12 cellular contexts compared by ENCODE assay signal in genomic region chr2:15169326-15170038, GRCh38.
DNase-seq lines count a peak whose midpoint lies in the region; ATAC-seq and TF ChIP-seq lines count a peak whose summit lies in the region.
"Had no signal": no experiment of that assay in that cellular context is flagged by ENCODE, and none has a peak within 500 bp of the region (broad histone marks: within the 10 kb centered on the region; RNA-seq: fewer than 3 reads in every experiment).

No MANE protein-coding gene starts in this region.

- H3K4me1 Mint-ChIP-seq in Calu3 (ENCODE audit: low read depth, unreplicated experiment) (peaks cover 12% of the 10 kb centered on the region), osteocyte (ENCODE audit: unreplicated experiment) (peaks cover 26% of the 10 kb centered on the region)
- H3K4me1 Mint-ChIP-seq in activated naive CD4-positive, alpha-beta T cell treated with anti-CD3 and anti-CD28 coated beads for 36 hours (ENCODE audit: low read depth): peaks cover 13% of the 10 kb centered on the region

- no peak overlapping the region for H3K27ac Mint-ChIP-seq in Calu3 (ENCODE audit: unreplicated experiment)
- H3K27ac Mint-ChIP-seq in osteocyte (ENCODE audit: unreplicated experiment): peak overlapping the region; percentile 91
- no peak overlapping the region for H3K27ac Mint-ChIP-seq in activated naive CD4-positive, alpha-beta T cell treated with anti-CD3 and anti-CD28 coated beads for 36 hours

- no peaks in the 10 kb centered on the region for H3K9me3 ChIP-seq in RWPE2 (ENCODE audit: severe bottlenecking)
- H3K9me3 ChIP-seq: gastrocnemius medialis, Peyer's patch had no signal

- H3K27me3 ChIP-seq in RWPE2 (ENCODE audit: insufficient read depth, poor library complexity, severe bottlenecking): no peaks in the 10 kb centered on the region
- H3K27me3 ChIP-seq: gastrocnemius medialis, Peyer's patch had no signal

- H3K4me3 ChIP-seq in RWPE2 (ENCODE audit: severe bottlenecking): no peak overlapping the region
- H3K4me3 ChIP-seq: gastrocnemius medialis, K562, Peyer's patch had no signal

- H3K36me3 Mint-ChIP-seq in Calu3 (ENCODE audit: insufficient read depth, unreplicated experiment) (no peaks in the 10 kb centered on the region), osteocyte (ENCODE audit: unreplicated experiment) (peaks cover 8% of the 10 kb centered on the region)
- peaks cover 33% of the 10 kb centered on the region for H3K36me3 Mint-ChIP-seq in activated naive CD4-positive, alpha-beta T cell treated with anti-CD3 and anti-CD28 coated beads for 36 hours (ENCODE audit: low read depth)

- H3K36me3 ChIP-seq in RWPE2 (ENCODE audit: low read depth): no peaks in the 10 kb centered on the region

- H3K9me3 Mint-ChIP-seq in Calu3 (ENCODE audit: low read depth, unreplicated experiment): no peaks in the 10 kb centered on the region
- no peaks in the 10 kb centered on the region for H3K9me3 Mint-ChIP-seq in osteocyte (ENCODE audit: unreplicated experiment)
- H3K9me3 Mint-ChIP-seq in activated naive CD4-positive, alpha-beta T cell treated with anti-CD3 and anti-CD28 coated beads for 36 hours: no peaks in the 10 kb centered on the region

- H3K4me1 ChIP-seq in RWPE2 (ENCODE audit: insufficient read depth, poor library complexity, severe bottlenecking): peaks cover 15% of the 10 kb centered on the region
- H3K4me1 ChIP-seq: gastrocnemius medialis, Peyer's patch had no signal

- peak; percentile 25 for DNase-seq in Calu3
- peak; percentile 84 for DNase-seq in RWPE2 (ENCODE audit: low spot score)
- DNase-seq in fibroblast of peridontal ligament (ENCODE audit: extremely low read depth): peak; percentile 94
- DNase-seq in osteocyte (ENCODE audit: extremely low spot score, unreplicated experiment): no peak
- DNase-seq in activated naive CD4-positive, alpha-beta T cell treated with anti-CD3 and anti-CD28 coated beads for 36 hours: no peak
- DNase-seq in stimulated activated CD4-positive, alpha-beta T cell treated with anti-CD3 and anti-CD28 coated beads, Interleukin-12 subunit alpha, Interleukin-12 subunit beta, amount 100 ng/mL, for 4 hours: no peak
- DNase-seq in effector CD8-positive, alpha-beta T cell (lab: John Stamatoyannopoulos, UW): no peak
- DNase-seq: activated T-cell treated with anti-CD3 and anti-CD28 coated beads for 4 hours, gastrocnemius medialis, Peyer's patch had no signal

- CTCF ChIA-PET in Calu3 (lab: Charles Lee): no interaction called here
- CTCF ChIA-PET in activated naive CD4-positive, alpha-beta T cell treated with anti-CD3 and anti-CD28 coated beads for 36 hours (lab: Charles Lee): no interaction called here

- BruUV-seq in Calu3 (replicated peaks; lab: Mats Ljungman, UMichigan): no TSS peak

- peak overlapping the region; percentile 82 for H3K27ac ChIP-seq in RWPE2 (ENCODE audit: poor library complexity, severe bottlenecking)
- H3K27ac ChIP-seq: gastrocnemius medialis had no signal

- ATAC-seq in RWPE2 (ENCODE audit: low read depth): peak; percentile 98
- no peak for ATAC-seq in HG03460 (IDR thresholded peaks at IDR 0.05; ENCODE audit: unreplicated experiment)
- ATAC-seq: gastrocnemius medialis, K562 had no signal

- H3K4me3 Mint-ChIP-seq in Calu3 (ENCODE audit: low read depth, unreplicated experiment): no peak overlapping the region
- H3K4me3 Mint-ChIP-seq in osteocyte (ENCODE audit: unreplicated experiment): peak overlapping the region; percentile 52
- no peak overlapping the region for H3K4me3 Mint-ChIP-seq in activated naive CD4-positive, alpha-beta T cell treated with anti-CD3 and anti-CD28 coated beads for 36 hours

- TF ChIP-seq CTCF in Calu3 (IDR thresholded peaks at IDR 0.05; ENCODE audit: unreplicated experiment): no peak
- no peak for TF ChIP-seq CTCF in RWPE2 (IDR thresholded peaks at IDR 0.05; ENCODE audit: poor library complexity, severe bottlenecking)
- TF ChIP-seq CTCF in osteocyte (IDR thresholded peaks at IDR 0.05): no peak

- H3K27me3 Mint-ChIP-seq in Calu3 (ENCODE audit: unreplicated experiment) (no peaks in the 10 kb centered on the region), osteocyte (ENCODE audit: unreplicated experiment) (no peaks in the 10 kb centered on the region)
- H3K27me3 Mint-ChIP-seq in activated naive CD4-positive, alpha-beta T cell treated with anti-CD3 and anti-CD28 coated beads for 36 hours (ENCODE audit: low read depth): no peaks in the 10 kb centered on the region

- intact Hi-C loops in Calu3 (cut with micrococcal nuclease; ENCODE audit: unreplicated experiment): no loop called here
- intact Hi-C loops in activated naive CD4-positive, alpha-beta T cell treated with anti-CD3 and anti-CD28 coated beads for 36 hours (cut with micrococcal nuclease): loop anchor here (10.0 kb wide), 1 partner anchor 535 kb away; the partner anchor contains the start of gene LRATD1

Comparison
In these comparisons a context has a peak if more than half of its experiments do, and no peak if none do; other contexts are left out.
1. DNase-seq: peak in Calu3 (single experiment), RWPE2 (single experiment) and fibroblast of peridontal ligament (single experiment); none in osteocyte (single experiment), activated naive CD4-positive, alpha-beta T cell treated with anti-CD3 and anti-CD28 coated beads for 36 hours (single experiment), stimulated activated CD4-positive, alpha-beta T cell treated with anti-CD3 and anti-CD28 coated beads, Interleukin-12 subunit alpha, Interleukin-12 subunit beta, amount 100 ng/mL, for 4 hours (single experiment) and effector CD8-positive, alpha-beta T cell (single experiment).